Comparison of ENCODE assay signal across 1 cellular context in the genomic region with DNA sequence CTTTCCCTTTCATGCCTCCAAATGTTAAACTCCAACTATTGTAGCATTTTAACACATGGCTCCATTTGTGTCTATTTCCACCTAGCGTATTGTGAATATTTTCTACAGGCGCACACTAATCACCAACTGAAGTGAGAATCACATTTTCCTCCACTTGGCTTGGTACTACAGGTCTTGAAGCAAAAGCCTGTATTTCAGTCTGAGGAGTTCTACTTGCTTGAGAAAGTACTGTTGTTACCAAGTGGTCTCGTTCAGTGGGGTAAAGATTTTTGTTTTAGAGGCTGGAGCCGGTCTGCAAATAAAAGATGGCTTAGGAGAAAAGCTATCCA.
TF ChIP-seq lines count a peak whose summit lies in the region.

No MANE protein-coding gene starts in this region.

TF ChIP-seq in HepG2, 621 proteins besides CTCF, POLR2A, EP300 and RAD21 (continued from another document):
- TF ChIP-seq ZNF609 (CRISPR knock-in tag; IDR thresholded peaks at IDR 0.05; ENCODE audit: borderline replicate concordance) (peak; percentile 4; the same call in 1 of the 2 replicates), ZNF746 (CRISPR knock-in tag; IDR thresholded peaks at IDR 0.05) (no peak)
TF ChIP-seq in HepG2: peak in this region for 2.
